16 cellular contexts compared by ENCODE assay signal in the genomic region with DNA sequence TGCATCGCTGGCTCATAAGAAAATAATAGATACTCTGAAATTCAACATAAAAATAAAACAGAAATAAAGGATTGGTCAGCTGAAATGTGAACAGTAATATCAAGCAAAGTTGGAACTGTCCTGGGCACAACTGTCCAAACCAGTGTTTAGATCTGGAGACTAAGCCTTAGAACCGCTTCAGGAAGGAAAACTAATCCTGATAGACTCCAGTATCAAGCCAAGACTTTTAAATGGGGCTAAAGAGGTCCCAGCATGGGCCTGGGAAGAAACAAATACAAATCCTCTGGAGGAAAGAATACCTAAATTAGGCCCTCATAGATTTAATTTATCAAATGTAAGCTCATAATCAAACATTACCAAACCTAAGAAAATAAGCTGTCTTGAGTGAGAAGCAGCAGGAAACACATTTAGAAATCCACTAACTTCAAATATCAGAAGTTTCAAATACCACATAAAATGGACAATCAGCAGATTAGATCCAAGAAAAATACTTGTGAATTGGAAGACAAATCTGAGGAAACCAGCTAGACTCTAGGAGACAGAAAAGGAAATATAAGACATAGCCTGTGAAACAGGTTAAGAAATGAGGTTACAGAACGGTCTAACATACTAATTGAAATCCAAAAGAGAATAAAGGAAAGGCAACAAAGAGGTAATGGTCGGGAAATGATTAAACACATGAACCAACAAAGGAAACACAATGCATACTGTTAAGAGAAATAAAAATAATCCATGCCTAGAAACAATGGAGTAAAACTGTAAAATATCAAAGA.
"Had no signal": no experiment of that assay in that cellular context is flagged by ENCODE, and none has a peak within 500 bp of the region (broad histone marks: within the 10 kb centered on the region; RNA-seq: fewer than 3 reads in every experiment).

No MANE protein-coding gene starts in this region.

- H3K9me3 ChIP-seq: esophagus muscularis mucosa, ovary had no signal

- ATAC-seq: activated CD4-positive, alpha-beta T cell treated with anti-CD3 and anti-CD28 coated beads for 36 hours; activated CD8-positive, alpha-beta T cell treated with anti-CD3 and anti-CD28 coated beads for 36 hours; activated T-cell treated with anti-CD3 and anti-CD28 coated beads, Interleukin-2, amount 50 U/mL, for 4 hours; left ventricle myocardium superior; T-helper 17 cell had no signal

- DNase-seq: activated CD4-positive, alpha-beta T cell treated with anti-CD3 and anti-CD28 coated beads for 36 hours; activated CD8-positive, alpha-beta T cell treated with anti-CD3 and anti-CD28 coated beads for 36 hours; activated gamma-delta T cell treated with Interleukin-2 at 50 U/mL for 16 hours; activated T-cell treated with anti-CD3 and anti-CD28 coated beads, Interleukin-2, amount 50 U/mL, for 4 hours; aorta; hippocampal formation; kidney; left ventricle myocardium superior; mesenchymal stem cell; ovary; stimulated activated CD4-positive, alpha-beta T cell treated with anti-CD3 and anti-CD28 coated beads, Interleukin-1b, Interleukin-23, amount 100 ng/mL, for 48 hours; T-helper 17 cell; WERI-Rb-1 had no signal

- H3K27me3 Mint-ChIP-seq: activated CD4-positive, alpha-beta T cell treated with anti-CD3 and anti-CD28 coated beads for 36 hours; activated CD8-positive, alpha-beta T cell treated with anti-CD3 and anti-CD28 coated beads for 36 hours; T-helper 17 cell had no signal

- H3K9me3 Mint-ChIP-seq: activated T-cell treated with anti-CD3 and anti-CD28 coated beads, Interleukin-2, amount 50 U/mL, for 4 hours had no signal

- FAIRE-seq: kidney had no signal

- H3K27ac Mint-ChIP-seq: activated CD4-positive, alpha-beta T cell treated with anti-CD3 and anti-CD28 coated beads for 36 hours; activated CD8-positive, alpha-beta T cell treated with anti-CD3 and anti-CD28 coated beads for 36 hours; nephron; T-helper 17 cell had no signal

- H3K4me3 Mint-ChIP-seq: activated CD4-positive, alpha-beta T cell treated with anti-CD3 and anti-CD28 coated beads for 36 hours; activated CD8-positive, alpha-beta T cell treated with anti-CD3 and anti-CD28 coated beads for 36 hours; activated T-cell treated with anti-CD3 and anti-CD28 coated beads, Interleukin-2, amount 50 U/mL, for 4 hours; nephron; T-helper 17 cell had no signal

- H3K4me3 ChIP-seq: cardiac muscle cell, esophagus muscularis mucosa, ovary had no signal

- H3K27ac ChIP-seq: cardiac muscle cell, esophagus muscularis mucosa, ovary, WERI-Rb-1 had no signal

- H3K27me3 ChIP-seq: cardiac muscle cell, esophagus muscularis mucosa, ovary had no signal

- H3K36me3 ChIP-seq: ovary had no signal
